1 cellular context compared by ENCODE assay signal in the genomic region with DNA sequence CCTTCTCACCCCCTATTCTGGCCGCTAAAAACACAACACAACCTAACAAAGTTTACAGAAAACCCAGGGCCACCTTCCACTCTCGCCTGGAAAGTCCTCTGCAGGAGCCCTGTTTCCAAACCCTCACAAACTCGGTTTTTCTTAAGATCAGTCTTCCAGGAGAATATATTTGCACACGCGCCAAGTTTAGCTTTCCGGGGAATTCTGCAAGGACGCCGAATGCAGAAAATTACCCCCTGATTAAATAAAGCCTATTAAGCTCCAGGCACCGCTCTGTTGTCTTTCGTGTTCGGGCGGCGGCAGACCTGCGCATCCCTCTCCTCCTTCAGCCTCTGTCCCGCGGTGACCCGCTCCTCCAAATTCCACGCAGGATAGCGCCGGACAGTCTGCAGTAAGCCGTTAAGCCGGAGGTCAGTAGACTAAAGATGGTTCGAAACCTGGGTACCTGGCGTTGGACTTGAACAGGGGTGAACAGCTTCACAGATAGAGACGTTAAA.
TF ChIP-seq lines count a peak whose summit lies in the region.

No MANE protein-coding gene starts in this region.

TF ChIP-seq in H1, 55 proteins besides CTCF, POLR2A, EP300 and RAD21:
- TF ChIP-seq EZH2 (IDR thresholded peaks at IDR 0.05; ENCODE audit: low read depth, low read length, severe bottlenecking), result peak; percentile 100
- peak; percentile 100 for TF ChIP-seq SUZ12 (IDR thresholded peaks at IDR 0.05; ENCODE audit: low read length)
- peak; percentile 99 for TF ChIP-seq RNF2 (IDR thresholded peaks at IDR 0.05; ENCODE audit: borderline replicate concordance, low read depth, low read length, missing control alignments, poor library complexity, severe bottlenecking)
- TF ChIP-seq TBP (IDR thresholded peaks at IDR 0.05; ENCODE audit: low read depth, low read length), result no peak
- TF ChIP-seq CBX8 (IDR thresholded peaks at IDR 0.05; ENCODE audit: borderline replicate concordance, low read depth, low read length), result no peak
